Comparison of ENCODE assay signal across 15 cellular contexts in genomic region chr9:80163889-80164288, GRCh38.
A peak's percentile ranks its signal among the peaks of the same experiment; 100 is the strongest.
DNase-seq lines count a peak whose midpoint lies in the region; ATAC-seq lines count a peak whose summit lies in the region.
"Had no signal": no experiment of that assay in that cellular context is flagged by ENCODE, and none has a peak within 500 bp of the region (broad histone marks: within the 10 kb centered on the region; RNA-seq: fewer than 3 reads in every experiment).

No MANE protein-coding gene starts in this region.

- peaks cover 9 to 14% of the 10 kb centered on the region in 2 donors for H3K4me1 Mint-ChIP-seq in stimulated activated naive B cell treated with anti-CD40 and anti-IgM and Interleukin-4, amounts not matched to agents 10 μg/mL and 1 μg/mL and 100 μg/mL, for 72 hours
- H3K4me1 Mint-ChIP-seq: activated naive CD8-positive, alpha-beta T cell treated with anti-CD3 and anti-CD28 coated beads, Interleukin-2, amount 10 ng/mL, durations not matched to agents 7 days and 5 days had no signal

- H3K36me3 Mint-ChIP-seq in stimulated activated naive B cell treated with anti-CD40 and anti-IgM and Interleukin-4, amounts not matched to agents 10 μg/mL and 1 μg/mL and 100 μg/mL, for 72 hours: peaks cover 3 to 6% of the 10 kb centered on the region in 2 donors
- H3K36me3 Mint-ChIP-seq: activated naive CD8-positive, alpha-beta T cell treated with anti-CD3 and anti-CD28 coated beads, Interleukin-2, amount 10 ng/mL, durations not matched to agents 7 days and 5 days; CD8-positive, alpha-beta T cell had no signal

- H3K4me3 Mint-ChIP-seq in stimulated activated naive B cell treated with anti-CD40 and anti-IgM and Interleukin-4, amounts not matched to agents 10 μg/mL and 1 μg/mL and 100 μg/mL, for 72 hours: no peak overlapping the region
- H3K4me3 Mint-ChIP-seq: activated naive CD8-positive, alpha-beta T cell treated with anti-CD3 and anti-CD28 coated beads, Interleukin-2, amount 10 ng/mL, durations not matched to agents 7 days and 5 days; CD8-positive, alpha-beta T cell had no signal

- peak; percentile 90 for ATAC-seq in GM19328 (IDR thresholded peaks at IDR 0.05; ENCODE audit: unreplicated experiment)
- peak; percentile 77 for ATAC-seq in HG02623 (IDR thresholded peaks at IDR 0.05; ENCODE audit: unreplicated experiment)
- ATAC-seq in HG03354 (IDR thresholded peaks at IDR 0.05; ENCODE audit: poor library complexity, severe bottlenecking, unreplicated experiment): peak; percentile 92
- ATAC-seq in stimulated activated naive B cell treated with anti-CD40 and anti-IgM and Interleukin-4, amounts not matched to agents 10 μg/mL and 1 μg/mL and 100 μg/mL, for 72 hours (replicated peaks): peak; percentile 83 to 89
- ATAC-seq: CD8-positive, alpha-beta T cell had no signal

- no peaks in the 10 kb centered on the region for H3K27me3 Mint-ChIP-seq in stimulated activated naive B cell treated with anti-CD40 and anti-IgM and Interleukin-4, amounts not matched to agents 10 μg/mL and 1 μg/mL and 100 μg/mL, for 72 hours
- H3K27me3 Mint-ChIP-seq: activated naive CD8-positive, alpha-beta T cell treated with anti-CD3 and anti-CD28 coated beads, Interleukin-2, amount 10 ng/mL, durations not matched to agents 7 days and 5 days had no signal

- peaks cover 1 to 9% of the 10 kb centered on the region in 2 donors for H3K9me3 Mint-ChIP-seq in stimulated activated naive B cell treated with anti-CD40 and anti-IgM and Interleukin-4, amounts not matched to agents 10 μg/mL and 1 μg/mL and 100 μg/mL, for 72 hours
- H3K9me3 Mint-ChIP-seq: activated naive CD8-positive, alpha-beta T cell treated with anti-CD3 and anti-CD28 coated beads, Interleukin-2, amount 10 ng/mL, durations not matched to agents 7 days and 5 days; CD8-positive, alpha-beta T cell had no signal

- DNase-seq in stimulated activated naive B cell treated with anti-CD40 and anti-IgM and Interleukin-4, amounts not matched to agents 10 μg/mL and 1 μg/mL and 100 μg/mL, for 72 hours: peak; percentile 26
- DNase-seq in GDM1 (lab: John Stamatoyannopoulos, UW) (no peak), NCI-H510A (lab: John Stamatoyannopoulos, UW) (no peak), epidermal melanocyte (ENCODE audit: insufficient read length, low spot score) (no peak), NCI-H1436 (lab: John Stamatoyannopoulos, UW) (no peak)
- DNase-seq: activated naive CD8-positive, alpha-beta T cell treated with anti-CD3 and anti-CD28 coated beads, Interleukin-2, amount 10 ng/mL, durations not matched to agents 7 days and 5 days; CD8-positive, alpha-beta T cell; mesendoderm; NCI-H1417; Right ventricle myocardium superior; stimulated activated CD4-positive, alpha-beta T cell treated with anti-CD3 and anti-CD28 coated beads, Interleukin-12 subunit alpha, Interleukin-12 subunit beta, amount 100 ng/mL, for 4 hours; upper lobe of left lung had no signal

- H3K27ac Mint-ChIP-seq in stimulated activated naive B cell treated with anti-CD40 and anti-IgM and Interleukin-4, amounts not matched to agents 10 μg/mL and 1 μg/mL and 100 μg/mL, for 72 hours: no peak overlapping the region
- H3K27ac Mint-ChIP-seq: activated naive CD8-positive, alpha-beta T cell treated with anti-CD3 and anti-CD28 coated beads, Interleukin-2, amount 10 ng/mL, durations not matched to agents 7 days and 5 days; CD8-positive, alpha-beta T cell had no signal
